ENCODE assay signal across 34 cellular contexts in the genomic region with DNA sequence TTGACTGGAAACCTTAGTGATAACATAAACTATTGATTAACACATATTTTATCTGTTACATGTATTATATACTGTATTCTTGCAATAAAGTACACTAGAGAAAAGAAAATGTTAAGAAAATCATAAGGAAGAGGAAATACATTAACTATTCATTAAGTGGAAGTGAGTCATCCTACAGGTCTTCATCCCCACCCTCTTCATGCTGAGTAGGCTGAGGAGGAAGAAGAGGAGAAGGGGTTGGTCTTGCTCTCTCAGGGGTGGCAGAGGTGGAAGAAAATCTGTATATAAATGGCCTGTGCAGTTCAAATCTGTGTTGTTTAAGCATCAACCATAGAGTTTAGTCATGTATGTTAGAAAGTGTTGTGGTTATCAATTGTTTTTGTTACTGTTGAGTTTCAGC.
"Had no signal": no experiment of that assay in that cellular context is flagged by ENCODE, and none has a peak within 500 bp of the region (broad histone marks: within the 10 kb centered on the region; RNA-seq: fewer than 3 reads in every experiment).

No MANE protein-coding gene starts in this region.

- H3K27ac Mint-ChIP-seq: activated CD4-positive, alpha-beta memory T cell treated with anti-CD3 and anti-CD28 coated beads, Interleukin-2, amount 10 ng/mL, durations not matched to agents 7 days and 5 days; activated CD4-positive, alpha-beta T cell treated with anti-CD3 and anti-CD28 coated beads, Interleukin-2, amount 10 ng/mL, durations not matched to agents 7 days and 5 days; activated naive CD8-positive, alpha-beta T cell; activated T-cell treated with anti-CD3 and anti-CD28 coated beads, Interleukin-2, amount 50 U/mL, for 24 hours; activated T-cell treated with anti-CD3 and anti-CD28 coated beads, Interleukin-2, amount 50 U/mL, for 72 hours; activated T-helper 17 cell treated with anti-CD3 and anti-CD28 coated beads, Interleukin-2, amount 50 U/mL, for 72 hours; dendritic cell treated with granulocyte-macrophage colony-stimulating factor and Interleukin-4, amounts not matched to agents 40 ng/mL and 50 ng/mL, for 4 days; WTC11 had no signal

- H3K27me3 Mint-ChIP-seq: activated CD4-positive, alpha-beta memory T cell treated with anti-CD3 and anti-CD28 coated beads, Interleukin-2, amount 10 ng/mL, durations not matched to agents 7 days and 5 days; activated CD4-positive, alpha-beta T cell treated with anti-CD3 and anti-CD28 coated beads, Interleukin-2, amount 10 ng/mL, durations not matched to agents 7 days and 5 days; activated naive CD8-positive, alpha-beta T cell; activated T-cell treated with anti-CD3 and anti-CD28 coated beads, Interleukin-2, amount 50 U/mL, for 24 hours; activated T-helper 17 cell treated with anti-CD3 and anti-CD28 coated beads, Interleukin-2, amount 50 U/mL, for 72 hours; central memory CD8-positive, alpha-beta T cell; dendritic cell treated with granulocyte-macrophage colony-stimulating factor and Interleukin-4, amounts not matched to agents 40 ng/mL and 50 ng/mL, for 4 days had no signal

- H3K36me3 Mint-ChIP-seq: activated naive CD8-positive, alpha-beta T cell; WTC11 had no signal

- FAIRE-seq: astrocyte, bronchial epithelial cell, TTC549 had no signal

- H3K4me3 Mint-ChIP-seq: activated CD4-positive, alpha-beta memory T cell treated with anti-CD3 and anti-CD28 coated beads, Interleukin-2, amount 10 ng/mL, durations not matched to agents 7 days and 5 days; activated CD4-positive, alpha-beta T cell treated with anti-CD3 and anti-CD28 coated beads, Interleukin-2, amount 10 ng/mL, durations not matched to agents 7 days and 5 days; activated naive CD8-positive, alpha-beta T cell; activated T-cell treated with anti-CD3 and anti-CD28 coated beads, Interleukin-2, amount 50 U/mL, for 24 hours; activated T-cell treated with anti-CD3 and anti-CD28 coated beads, Interleukin-2, amount 50 U/mL, for 72 hours; activated T-helper 17 cell treated with anti-CD3 and anti-CD28 coated beads, Interleukin-2, amount 50 U/mL, for 72 hours; central memory CD8-positive, alpha-beta T cell; dendritic cell treated with granulocyte-macrophage colony-stimulating factor and Interleukin-4, amounts not matched to agents 40 ng/mL and 50 ng/mL, for 4 days; WTC11 had no signal

- H3K4me1 Mint-ChIP-seq: activated CD4-positive, alpha-beta memory T cell treated with anti-CD3 and anti-CD28 coated beads, Interleukin-2, amount 10 ng/mL, durations not matched to agents 7 days and 5 days; activated CD4-positive, alpha-beta T cell treated with anti-CD3 and anti-CD28 coated beads, Interleukin-2, amount 10 ng/mL, durations not matched to agents 7 days and 5 days; activated T-helper 17 cell treated with anti-CD3 and anti-CD28 coated beads, Interleukin-2, amount 50 U/mL, for 72 hours; central memory CD8-positive, alpha-beta T cell; WTC11 had no signal

- H3K4me3 ChIP-seq: coronary artery, dorsolateral prefrontal cortex, gastrocnemius medialis, heart left ventricle had no signal

- H3K9me3 Mint-ChIP-seq: activated CD4-positive, alpha-beta T cell treated with anti-CD3 and anti-CD28 coated beads, Interleukin-2, amount 10 ng/mL, durations not matched to agents 7 days and 5 days; activated T-helper 17 cell treated with anti-CD3 and anti-CD28 coated beads, Interleukin-2, amount 50 U/mL, for 72 hours; dendritic cell treated with granulocyte-macrophage colony-stimulating factor and Interleukin-4, amounts not matched to agents 40 ng/mL and 50 ng/mL, for 4 days had no signal

- H3K27ac ChIP-seq: brain microvascular endothelial cell, coronary artery, dorsolateral prefrontal cortex, epithelial cell of prostate, gastrocnemius medialis, heart left ventricle, VCaP had no signal

- DNase-seq: activated CD4-positive, alpha-beta memory T cell treated with anti-CD3 and anti-CD28 coated beads, Interleukin-2, amount 10 ng/mL, durations not matched to agents 7 days and 5 days; activated CD4-positive, alpha-beta T cell treated with anti-CD3 and anti-CD28 coated beads for 1 hour; activated CD4-positive, alpha-beta T cell treated with anti-CD3 and anti-CD28 coated beads for 4 hours; activated CD4-positive, alpha-beta T cell treated with anti-CD3 and anti-CD28 coated beads, Interleukin-2, amount 10 ng/mL, durations not matched to agents 7 days and 5 days; activated CD4-positive, alpha-beta T cell treated with anti-CD3 and anti-CD28 coated beads, Interleukin-2, amount 50 U/mL, for 4 hours; activated CD8-positive, alpha-beta memory T cell treated with anti-CD3 and anti-CD28 coated beads, Interleukin-2, amount 50 U/mL, for 48 hours; activated effector memory CD4-positive, alpha-beta T cell treated with Interleukin-2 at 50 U/mL for 16 hours; activated gamma-delta T cell treated with Interleukin-2 at 50 U/mL for 16 hours; activated naive CD4-positive, alpha-beta T cell treated with anti-CD3 and anti-CD28 coated beads, Interleukin-2, amount 50 U/mL, for 16 hours; activated naive CD4-positive, alpha-beta T cell treated with Interleukin-2 at 50 U/mL for 16 hours; activated T-cell treated with anti-CD3 and anti-CD28 coated beads for 4 hours; activated T-cell treated with anti-CD3 and anti-CD28 coated beads, Interleukin-2, amount 50 U/mL, for 24 hours; activated T-cell treated with anti-CD3 and anti-CD28 coated beads, Interleukin-2, amount 50 U/mL, for 72 hours; amniotic stem cell; anterior cingulate cortex; brain microvascular endothelial cell; dorsolateral prefrontal cortex; effector memory CD4-positive, alpha-beta T cell; foreskin fibroblast; gastrocnemius medialis; glutamatergic neuron; heart left ventricle; T-helper 2 cell had no signal

- H3K4me1 ChIP-seq: gastrocnemius medialis, heart left ventricle had no signal

- H3K9me3 ChIP-seq: gastrocnemius medialis, heart left ventricle had no signal

- H3K36me3 ChIP-seq: brain microvascular endothelial cell, gastrocnemius medialis, heart left ventricle had no signal

- H3K27me3 ChIP-seq: brain microvascular endothelial cell, dorsolateral prefrontal cortex, gastrocnemius medialis, heart left ventricle had no signal

- ATAC-seq: activated T-cell treated with anti-CD3 and anti-CD28 coated beads, Interleukin-2, amount 50 U/mL, for 72 hours; activated T-helper 17 cell treated with anti-CD3 and anti-CD28 coated beads, Interleukin-2, amount 50 U/mL, for 72 hours; gastrocnemius medialis; heart left ventricle; WTC11 had no signal
